8 cellular contexts compared by ENCODE assay signal in genomic region chr13:113584205-113584869, GRCh38. TPM values are rescaled to one million over a fixed set of nuclear protein-coding genes. Genes with fewer than 3 reads are reported as not detected.
DNase-seq lines count a peak whose midpoint lies in the region; ATAC-seq and TF ChIP-seq lines count a peak whose summit lies in the region.

TSS of gene TFDP1 (plus strand) at chr13:113584753. CDS start at chr13:113585838, 1,085 bp downstream.

- H3K36me3 ChIP-seq in BE2C: peaks cover 34% of the 10 kb centered on the region

- H3K27me3 ChIP-seq in BE2C: no peaks in the 10 kb centered on the region

- peak; percentile 85 for ATAC-seq in HG03354 (IDR thresholded peaks at IDR 0.05; ENCODE audit: poor library complexity, severe bottlenecking, unreplicated experiment)

- peak within 1 kb of the TSS; percentile 59 for H3K4me3 ChIP-seq in BE2C (ENCODE audit: low read depth, low read length)
- H3K4me3 ChIP-seq in choroid plexus epithelial cell (ENCODE audit: low read depth, low read length): peak within 1 kb of the TSS; percentile 62

- TF ChIP-seq CTCF in BE2C (IDR thresholded peaks at IDR 0.05; ENCODE audit: low read depth, low read length) (no peak), choroid plexus epithelial cell (conservative IDR thresholded peaks at IDR 0.05; ENCODE audit: low read depth, low read length) (no peak)

- H3K9me3 ChIP-seq in BE2C: peaks cover 2% of the 10 kb centered on the region; the same call in 1 of the 2 replicates

- peak; percentile 70 for TF ChIP-seq POLR2A in GM19193 (IDR thresholded peaks at IDR 0.05; ENCODE audit: extremely low read depth, insufficient read depth, insufficient read length)

- DNase-seq in BE2C: peak; percentile 93
- peak; percentile 24 for DNase-seq in NCI-H446 treated with DMSO at 0.1 percent for 48 hours (lab: John Stamatoyannopoulos, UW)
- DNase-seq in activated CD4-positive, alpha-beta T cell treated with anti-CD3 and anti-CD28 coated beads for 1 hour: peak; percentile 35
- peak; percentile 82 for DNase-seq in choroid plexus epithelial cell (ENCODE audit: low read depth)
- peak; percentile 88 for DNase-seq in kidney tubule cell (ENCODE audit: low spot score)
- DNase-seq in stimulated activated CD4-positive, alpha-beta T cell treated with anti-CD3 and anti-CD28 coated beads, Interleukin-15, amount 100 ng/mL, for 48 hours (ENCODE audit: low read depth in 2 of 2): peak; percentile 76 to 80

- peaks cover 4% of the 10 kb centered on the region; the same call in 1 of the 2 replicates for H3K4me1 ChIP-seq in BE2C

RNA-seq across cellular contexts. Expression of gene TFDP1, which starts in this region (rescaled TPM):
- 80.3 TPM for polyA plus RNA-seq in BE2C (2012; ENCODE audit: insufficient read depth, insufficient read length, low read depth)

Comparison
In these comparisons a context has a peak if more than half of its experiments do, and no peak if none do; other contexts are left out.
1. Peak in every context shown above with its lines: DNase-seq, ATAC-seq and H3K4me3 ChIP-seq.
2. DNase-seq: peak in every context shown above with its lines; median percentile 93 in BE2C; 88 in kidney tubule cell; 82 in choroid plexus epithelial cell; 78 in stimulated activated CD4-positive, alpha-beta T cell treated with anti-CD3 and anti-CD28 coated beads, Interleukin-15, amount 100 ng/mL, for 48 hours; 35 in activated CD4-positive, alpha-beta T cell treated with anti-CD3 and anti-CD28 coated beads for 1 hour; 24 in NCI-H446 treated with DMSO at 0.1 percent for 48 hours.